In the genomic region with DNA sequence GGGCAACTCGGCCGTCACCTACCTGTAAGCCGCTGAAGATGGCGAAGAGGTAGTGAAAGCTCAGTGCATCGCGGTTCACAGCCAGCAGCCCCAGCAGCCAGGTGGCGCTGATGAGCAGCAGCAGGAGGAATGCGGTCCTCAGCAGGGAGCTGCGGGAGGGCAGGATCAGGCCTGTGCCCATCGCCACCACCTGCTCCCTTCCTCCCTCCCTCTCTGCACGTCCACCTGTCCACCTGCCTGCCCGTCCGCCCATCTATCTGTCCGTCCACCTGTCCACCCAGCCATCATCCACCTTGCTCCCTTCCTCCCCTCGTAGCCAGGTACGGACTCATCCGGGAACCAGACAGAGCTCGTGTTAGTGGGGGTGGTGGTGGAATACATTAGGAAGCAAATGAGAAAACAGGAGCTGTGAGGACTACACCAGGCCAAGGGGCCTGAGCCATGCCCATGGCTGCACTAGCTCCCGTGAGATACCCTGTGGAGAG, we compare ENCODE assay signal across 1 cellular context.
A peak's percentile ranks its signal among the peaks of the same experiment; 100 is the strongest.
TF ChIP-seq lines count a peak whose summit lies in the region.

No MANE protein-coding gene starts in this region.

TF ChIP-seq in HepG2, 621 proteins besides CTCF, POLR2A, EP300 and RAD21 (continued from another document):
- TF ChIP-seq, protein P1, sequence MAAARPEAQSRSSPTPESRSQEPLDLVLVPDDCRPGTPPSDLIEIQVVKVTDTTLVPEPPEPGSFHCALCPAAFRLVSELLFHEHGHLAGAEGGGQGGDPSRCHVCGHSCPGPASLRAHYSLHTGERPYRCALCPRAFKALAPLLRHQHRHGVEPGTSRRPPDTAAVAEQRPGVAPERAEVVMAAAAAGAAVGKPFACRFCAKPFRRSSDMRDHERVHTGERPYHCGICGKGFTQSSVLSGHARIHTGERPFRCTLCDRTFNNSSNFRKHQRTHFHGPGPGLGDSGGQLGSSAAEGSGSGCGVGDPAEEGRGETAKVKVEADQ (CRISPR knock-in tag; IDR thresholded peaks at IDR 0.05; ENCODE audit: borderline replicate concordance), result no peak
- peak; percentile 45 for TF ChIP-seq HNRNPLL (IDR thresholded peaks at IDR 0.05; ENCODE audit: low read depth, low read length, poor library complexity, severe bottlenecking)
- TF ChIP-seq KDM1A (CRISPR knock-in tag; IDR thresholded peaks at IDR 0.05), result 0 out of 2 replicates have a peak, but pooled peaks have one; percentile 33
- TF ChIP-seq SETDB1 (CRISPR knock-in tag; IDR thresholded peaks at IDR 0.05; ENCODE audit: borderline replicate concordance), result no peak
- no peak for TF ChIP-seq SP5 (CRISPR knock-in tag; IDR thresholded peaks at IDR 0.05; ENCODE audit: borderline replicate concordance, low read depth)
- TF ChIP-seq, protein P2, sequence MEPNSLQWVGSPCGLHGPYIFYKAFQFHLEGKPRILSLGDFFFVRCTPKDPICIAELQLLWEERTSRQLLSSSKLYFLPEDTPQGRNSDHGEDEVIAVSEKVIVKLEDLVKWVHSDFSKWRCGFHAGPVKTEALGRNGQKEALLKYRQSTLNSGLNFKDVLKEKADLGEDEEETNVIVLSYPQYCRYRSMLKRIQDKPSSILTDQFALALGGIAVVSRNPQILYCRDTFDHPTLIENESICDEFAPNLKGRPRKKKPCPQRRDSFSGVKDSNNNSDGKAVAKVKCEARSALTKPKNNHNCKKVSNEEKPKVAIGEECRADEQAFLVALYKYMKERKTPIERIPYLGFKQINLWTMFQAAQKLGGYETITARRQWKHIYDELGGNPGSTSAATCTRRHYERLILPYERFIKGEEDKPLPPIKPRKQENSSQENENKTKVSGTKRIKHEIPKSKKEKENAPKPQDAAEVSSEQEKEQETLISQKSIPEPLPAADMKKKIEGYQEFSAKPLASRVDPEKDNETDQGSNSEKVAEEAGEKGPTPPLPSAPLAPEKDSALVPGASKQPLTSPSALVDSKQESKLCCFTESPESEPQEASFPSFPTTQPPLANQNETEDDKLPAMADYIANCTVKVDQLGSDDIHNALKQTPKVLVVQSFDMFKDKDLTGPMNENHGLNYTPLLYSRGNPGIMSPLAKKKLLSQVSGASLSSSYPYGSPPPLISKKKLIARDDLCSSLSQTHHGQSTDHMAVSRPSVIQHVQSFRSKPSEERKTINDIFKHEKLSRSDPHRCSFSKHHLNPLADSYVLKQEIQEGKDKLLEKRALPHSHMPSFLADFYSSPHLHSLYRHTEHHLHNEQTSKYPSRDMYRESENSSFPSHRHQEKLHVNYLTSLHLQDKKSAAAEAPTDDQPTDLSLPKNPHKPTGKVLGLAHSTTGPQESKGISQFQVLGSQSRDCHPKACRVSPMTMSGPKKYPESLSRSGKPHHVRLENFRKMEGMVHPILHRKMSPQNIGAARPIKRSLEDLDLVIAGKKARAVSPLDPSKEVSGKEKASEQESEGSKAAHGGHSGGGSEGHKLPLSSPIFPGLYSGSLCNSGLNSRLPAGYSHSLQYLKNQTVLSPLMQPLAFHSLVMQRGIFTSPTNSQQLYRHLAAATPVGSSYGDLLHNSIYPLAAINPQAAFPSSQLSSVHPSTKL (CRISPR knock-in tag; IDR thresholded peaks at IDR 0.05), result 0 out of 2 replicates have a peak, but pooled peaks have one; percentile 40
- 0 out of 2 replicates have a peak, but pooled peaks have one; percentile 51 for TF ChIP-seq REPIN1 (CRISPR knock-in tag; IDR thresholded peaks at IDR 0.05; ENCODE audit: borderline replicate concordance, low read depth)
- 0 out of 2 replicates have a peak, but pooled peaks have one; percentile 47 for TF ChIP-seq ZNF746 (CRISPR knock-in tag; IDR thresholded peaks at IDR 0.05)
- TF ChIP-seq CBX1 (IDR thresholded peaks at IDR 0.05; ENCODE audit: low read depth), result no peak
- no peak for TF ChIP-seq ZNF317 (CRISPR knock-in tag; IDR thresholded peaks at IDR 0.05)
- TF ChIP-seq ZNF546 (CRISPR knock-in tag; conservative IDR thresholded peaks at IDR 0.05), result 0 out of 2 replicates have a peak, but pooled peaks have one; percentile 50
- TF ChIP-seq ZNF572 (CRISPR knock-in tag; IDR thresholded peaks at IDR 0.05), result no peak
- TF ChIP-seq, protein P3, sequence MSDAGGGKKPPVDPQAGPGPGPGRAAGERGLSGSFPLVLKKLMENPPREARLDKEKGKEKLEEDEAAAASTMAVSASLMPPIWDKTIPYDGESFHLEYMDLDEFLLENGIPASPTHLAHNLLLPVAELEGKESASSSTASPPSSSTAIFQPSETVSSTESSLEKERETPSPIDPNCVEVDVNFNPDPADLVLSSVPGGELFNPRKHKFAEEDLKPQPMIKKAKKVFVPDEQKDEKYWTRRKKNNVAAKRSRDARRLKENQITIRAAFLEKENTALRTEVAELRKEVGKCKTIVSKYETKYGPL (CRISPR knock-in tag; IDR thresholded peaks at IDR 0.05), result no peak
- TF ChIP-seq, protein P4, sequence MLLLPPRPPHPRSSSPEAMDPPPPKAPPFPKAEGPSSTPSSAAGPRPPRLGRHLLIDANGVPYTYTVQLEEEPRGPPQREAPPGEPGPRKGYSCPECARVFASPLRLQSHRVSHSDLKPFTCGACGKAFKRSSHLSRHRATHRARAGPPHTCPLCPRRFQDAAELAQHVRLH (CRISPR knock-in tag; IDR thresholded peaks at IDR 0.05; ENCODE audit: borderline replicate concordance, low read depth), result peak; percentile 57; the same call in 1 of the 2 replicates
- TF ChIP-seq ZEB1 (IDR thresholded peaks at IDR 0.05; ENCODE audit: insufficient replicate concordance, low read depth), result no peak
- TF ChIP-seq, protein P5, sequence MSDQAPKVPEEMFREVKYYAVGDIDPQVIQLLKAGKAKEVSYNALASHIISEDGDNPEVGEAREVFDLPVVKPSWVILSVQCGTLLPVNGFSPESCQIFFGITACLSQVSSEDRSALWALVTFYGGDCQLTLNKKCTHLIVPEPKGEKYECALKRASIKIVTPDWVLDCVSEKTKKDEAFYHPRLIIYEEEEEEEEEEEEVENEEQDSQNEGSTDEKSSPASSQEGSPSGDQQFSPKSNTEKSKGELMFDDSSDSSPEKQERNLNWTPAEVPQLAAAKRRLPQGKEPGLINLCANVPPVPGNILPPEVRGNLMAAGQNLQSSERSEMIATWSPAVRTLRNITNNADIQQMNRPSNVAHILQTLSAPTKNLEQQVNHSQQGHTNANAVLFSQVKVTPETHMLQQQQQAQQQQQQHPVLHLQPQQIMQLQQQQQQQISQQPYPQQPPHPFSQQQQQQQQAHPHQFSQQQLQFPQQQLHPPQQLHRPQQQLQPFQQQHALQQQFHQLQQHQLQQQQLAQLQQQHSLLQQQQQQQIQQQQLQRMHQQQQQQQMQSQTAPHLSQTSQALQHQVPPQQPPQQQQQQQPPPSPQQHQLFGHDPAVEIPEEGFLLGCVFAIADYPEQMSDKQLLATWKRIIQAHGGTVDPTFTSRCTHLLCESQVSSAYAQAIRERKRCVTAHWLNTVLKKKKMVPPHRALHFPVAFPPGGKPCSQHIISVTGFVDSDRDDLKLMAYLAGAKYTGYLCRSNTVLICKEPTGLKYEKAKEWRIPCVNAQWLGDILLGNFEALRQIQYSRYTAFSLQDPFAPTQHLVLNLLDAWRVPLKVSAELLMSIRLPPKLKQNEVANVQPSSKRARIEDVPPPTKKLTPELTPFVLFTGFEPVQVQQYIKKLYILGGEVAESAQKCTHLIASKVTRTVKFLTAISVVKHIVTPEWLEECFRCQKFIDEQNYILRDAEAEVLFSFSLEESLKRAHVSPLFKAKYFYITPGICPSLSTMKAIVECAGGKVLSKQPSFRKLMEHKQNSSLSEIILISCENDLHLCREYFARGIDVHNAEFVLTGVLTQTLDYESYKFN (CRISPR knock-in tag; conservative IDR thresholded peaks at IDR 0.05), result no peak
- 0 out of 2 replicates have a peak, but pooled peaks have one; percentile 37 for TF ChIP-seq ZNF124 (CRISPR knock-in tag; IDR thresholded peaks at IDR 0.05)
- no peak for TF ChIP-seq FOXA3 (CRISPR knock-in tag; IDR thresholded peaks at IDR 0.05)
- TF ChIP-seq, protein P6, sequence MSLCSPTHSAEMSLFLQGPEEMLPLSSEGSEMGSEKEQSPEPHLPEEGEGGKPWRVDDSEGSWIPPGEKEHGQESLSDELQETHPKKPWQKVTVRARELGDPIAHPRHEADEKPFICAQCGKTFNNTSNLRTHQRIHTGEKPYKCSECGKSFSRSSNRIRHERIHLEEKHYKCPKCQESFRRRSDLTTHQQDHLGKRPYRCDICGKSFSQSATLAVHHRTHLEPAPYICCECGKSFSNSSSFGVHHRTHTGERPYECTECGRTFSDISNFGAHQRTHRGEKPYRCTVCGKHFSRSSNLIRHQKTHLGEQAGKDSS (CRISPR knock-in tag; IDR thresholded peaks at IDR 0.05; ENCODE audit: borderline replicate concordance, low read depth), result peak; percentile 76; the same call in 1 of the 2 replicates
- TF ChIP-seq, protein P7, sequence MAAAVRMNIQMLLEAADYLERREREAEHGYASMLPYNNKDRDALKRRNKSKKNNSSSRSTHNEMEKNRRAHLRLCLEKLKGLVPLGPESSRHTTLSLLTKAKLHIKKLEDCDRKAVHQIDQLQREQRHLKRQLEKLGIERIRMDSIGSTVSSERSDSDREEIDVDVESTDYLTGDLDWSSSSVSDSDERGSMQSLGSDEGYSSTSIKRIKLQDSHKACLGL (CRISPR knock-in tag; IDR thresholded peaks at IDR 0.05), result no peak
- TF ChIP-seq AHR (CRISPR knock-in tag; IDR thresholded peaks at IDR 0.05), result no peak
- TF ChIP-seq, protein P8, sequence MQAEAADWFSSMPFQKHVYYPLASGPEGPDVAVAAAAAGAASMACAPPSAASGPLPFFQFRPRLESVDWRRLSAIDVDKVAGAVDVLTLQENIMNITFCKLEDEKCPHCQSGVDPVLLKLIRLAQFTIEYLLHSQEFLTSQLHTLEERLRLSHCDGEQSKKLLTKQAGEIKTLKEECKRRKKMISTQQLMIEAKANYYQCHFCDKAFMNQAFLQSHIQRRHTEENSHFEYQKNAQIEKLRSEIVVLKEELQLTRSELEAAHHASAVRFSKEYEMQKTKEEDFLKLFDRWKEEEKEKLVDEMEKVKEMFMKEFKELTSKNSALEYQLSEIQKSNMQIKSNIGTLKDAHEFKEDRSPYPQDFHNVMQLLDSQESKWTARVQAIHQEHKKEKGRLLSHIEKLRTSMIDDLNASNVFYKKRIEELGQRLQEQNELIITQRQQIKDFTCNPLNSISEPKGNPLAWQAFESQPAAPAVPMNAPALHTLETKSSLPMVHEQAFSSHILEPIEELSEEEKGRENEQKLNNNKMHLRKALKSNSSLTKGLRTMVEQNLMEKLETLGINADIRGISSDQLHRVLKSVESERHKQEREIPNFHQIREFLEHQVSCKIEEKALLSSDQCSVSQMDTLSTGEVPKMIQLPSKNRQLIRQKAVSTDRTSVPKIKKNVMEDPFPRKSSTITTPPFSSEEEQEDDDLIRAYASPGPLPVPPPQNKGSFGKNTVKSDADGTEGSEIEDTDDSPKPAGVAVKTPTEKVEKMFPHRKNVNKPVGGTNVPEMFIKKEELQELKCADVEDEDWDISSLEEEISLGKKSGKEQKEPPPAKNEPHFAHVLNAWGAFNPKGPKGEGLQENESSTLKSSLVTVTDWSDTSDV (CRISPR knock-in tag; IDR thresholded peaks at IDR 0.05), result no peak
- TF ChIP-seq, protein P9, sequence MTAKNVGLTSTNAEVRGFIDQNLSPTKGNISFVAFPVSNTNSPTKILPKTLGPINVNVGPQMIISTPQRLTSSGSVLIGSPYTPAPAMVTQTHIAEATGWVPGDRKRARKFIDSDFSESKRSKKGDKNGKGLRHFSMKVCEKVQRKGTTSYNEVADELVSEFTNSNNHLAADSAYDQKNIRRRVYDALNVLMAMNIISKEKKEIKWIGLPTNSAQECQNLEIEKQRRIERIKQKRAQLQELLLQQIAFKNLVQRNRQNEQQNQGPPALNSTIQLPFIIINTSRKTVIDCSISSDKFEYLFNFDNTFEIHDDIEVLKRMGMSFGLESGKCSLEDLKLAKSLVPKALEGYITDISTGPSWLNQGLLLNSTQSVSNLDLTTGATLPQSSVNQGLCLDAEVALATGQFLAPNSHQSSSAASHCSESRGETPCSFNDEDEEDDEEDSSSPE (CRISPR knock-in tag; IDR thresholded peaks at IDR 0.05), result no peak
- peak; percentile 54; the same call in 1 of the 2 replicates for TF ChIP-seq ZNF891 (CRISPR knock-in tag; IDR thresholded peaks at IDR 0.05)
- no peak for TF ChIP-seq GPN1 (CRISPR knock-in tag; IDR thresholded peaks at IDR 0.05; ENCODE audit: borderline replicate concordance)
- TF ChIP-seq, protein P10, sequence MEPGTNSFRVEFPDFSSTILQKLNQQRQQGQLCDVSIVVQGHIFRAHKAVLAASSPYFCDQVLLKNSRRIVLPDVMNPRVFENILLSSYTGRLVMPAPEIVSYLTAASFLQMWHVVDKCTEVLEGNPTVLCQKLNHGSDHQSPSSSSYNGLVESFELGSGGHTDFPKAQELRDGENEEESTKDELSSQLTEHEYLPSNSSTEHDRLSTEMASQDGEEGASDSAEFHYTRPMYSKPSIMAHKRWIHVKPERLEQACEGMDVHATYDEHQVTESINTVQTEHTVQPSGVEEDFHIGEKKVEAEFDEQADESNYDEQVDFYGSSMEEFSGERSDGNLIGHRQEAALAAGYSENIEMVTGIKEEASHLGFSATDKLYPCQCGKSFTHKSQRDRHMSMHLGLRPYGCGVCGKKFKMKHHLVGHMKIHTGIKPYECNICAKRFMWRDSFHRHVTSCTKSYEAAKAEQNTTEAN (CRISPR knock-in tag; conservative IDR thresholded peaks at IDR 0.05), result no peak
- no peak for TF ChIP-seq MBD4 (IDR thresholded peaks at IDR 0.05; ENCODE audit: borderline replicate concordance, low read length)
- TF ChIP-seq RARA (CRISPR knock-in tag; IDR thresholded peaks at IDR 0.05), result 0 out of 2 replicates have a peak, but pooled peaks have one; percentile 4
- TF ChIP-seq, protein P11, sequence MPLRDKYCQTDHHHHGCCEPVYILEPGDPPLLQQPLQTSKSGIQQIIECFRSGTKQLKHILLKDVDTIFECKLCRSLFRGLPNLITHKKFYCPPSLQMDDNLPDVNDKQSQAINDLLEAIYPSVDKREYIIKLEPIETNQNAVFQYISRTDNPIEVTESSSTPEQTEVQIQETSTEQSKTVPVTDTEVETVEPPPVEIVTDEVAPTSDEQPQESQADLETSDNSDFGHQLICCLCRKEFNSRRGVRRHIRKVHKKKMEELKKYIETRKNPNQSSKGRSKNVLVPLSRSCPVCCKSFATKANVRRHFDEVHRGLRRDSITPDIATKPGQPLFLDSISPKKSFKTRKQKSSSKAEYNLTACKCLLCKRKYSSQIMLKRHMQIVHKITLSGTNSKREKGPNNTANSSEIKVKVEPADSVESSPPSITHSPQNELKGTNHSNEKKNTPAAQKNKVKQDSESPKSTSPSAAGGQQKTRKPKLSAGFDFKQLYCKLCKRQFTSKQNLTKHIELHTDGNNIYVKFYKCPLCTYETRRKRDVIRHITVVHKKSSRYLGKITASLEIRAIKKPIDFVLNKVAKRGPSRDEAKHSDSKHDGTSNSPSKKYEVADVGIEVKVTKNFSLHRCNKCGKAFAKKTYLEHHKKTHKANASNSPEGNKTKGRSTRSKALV (CRISPR knock-in tag; IDR thresholded peaks at IDR 0.05), result no peak
- TF ChIP-seq ZNF768 (CRISPR knock-in tag; IDR thresholded peaks at IDR 0.05), result peak; percentile 49; the same call in 1 of the 2 replicates
- TF ChIP-seq, protein P12, sequence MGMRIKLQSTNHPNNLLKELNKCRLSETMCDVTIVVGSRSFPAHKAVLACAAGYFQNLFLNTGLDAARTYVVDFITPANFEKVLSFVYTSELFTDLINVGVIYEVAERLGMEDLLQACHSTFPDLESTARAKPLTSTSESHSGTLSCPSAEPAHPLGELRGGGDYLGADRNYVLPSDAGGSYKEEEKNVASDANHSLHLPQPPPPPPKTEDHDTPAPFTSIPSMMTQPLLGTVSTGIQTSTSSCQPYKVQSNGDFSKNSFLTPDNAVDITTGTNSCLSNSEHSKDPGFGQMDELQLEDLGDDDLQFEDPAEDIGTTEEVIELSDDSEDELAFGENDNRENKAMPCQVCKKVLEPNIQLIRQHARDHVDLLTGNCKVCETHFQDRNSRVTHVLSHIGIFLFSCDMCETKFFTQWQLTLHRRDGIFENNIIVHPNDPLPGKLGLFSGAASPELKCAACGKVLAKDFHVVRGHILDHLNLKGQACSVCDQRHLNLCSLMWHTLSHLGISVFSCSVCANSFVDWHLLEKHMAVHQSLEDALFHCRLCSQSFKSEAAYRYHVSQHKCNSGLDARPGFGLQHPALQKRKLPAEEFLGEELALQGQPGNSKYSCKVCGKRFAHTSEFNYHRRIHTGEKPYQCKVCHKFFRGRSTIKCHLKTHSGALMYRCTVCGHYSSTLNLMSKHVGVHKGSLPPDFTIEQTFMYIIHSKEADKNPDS (CRISPR knock-in tag; IDR thresholded peaks at IDR 0.05), result no peak
- no peak for TF ChIP-seq FOXP1 (IDR thresholded peaks at IDR 0.05)
- TF ChIP-seq FOXP1 (CRISPR knock-in tag; IDR thresholded peaks at IDR 0.05), result no peak
